In the genomic region with DNA sequence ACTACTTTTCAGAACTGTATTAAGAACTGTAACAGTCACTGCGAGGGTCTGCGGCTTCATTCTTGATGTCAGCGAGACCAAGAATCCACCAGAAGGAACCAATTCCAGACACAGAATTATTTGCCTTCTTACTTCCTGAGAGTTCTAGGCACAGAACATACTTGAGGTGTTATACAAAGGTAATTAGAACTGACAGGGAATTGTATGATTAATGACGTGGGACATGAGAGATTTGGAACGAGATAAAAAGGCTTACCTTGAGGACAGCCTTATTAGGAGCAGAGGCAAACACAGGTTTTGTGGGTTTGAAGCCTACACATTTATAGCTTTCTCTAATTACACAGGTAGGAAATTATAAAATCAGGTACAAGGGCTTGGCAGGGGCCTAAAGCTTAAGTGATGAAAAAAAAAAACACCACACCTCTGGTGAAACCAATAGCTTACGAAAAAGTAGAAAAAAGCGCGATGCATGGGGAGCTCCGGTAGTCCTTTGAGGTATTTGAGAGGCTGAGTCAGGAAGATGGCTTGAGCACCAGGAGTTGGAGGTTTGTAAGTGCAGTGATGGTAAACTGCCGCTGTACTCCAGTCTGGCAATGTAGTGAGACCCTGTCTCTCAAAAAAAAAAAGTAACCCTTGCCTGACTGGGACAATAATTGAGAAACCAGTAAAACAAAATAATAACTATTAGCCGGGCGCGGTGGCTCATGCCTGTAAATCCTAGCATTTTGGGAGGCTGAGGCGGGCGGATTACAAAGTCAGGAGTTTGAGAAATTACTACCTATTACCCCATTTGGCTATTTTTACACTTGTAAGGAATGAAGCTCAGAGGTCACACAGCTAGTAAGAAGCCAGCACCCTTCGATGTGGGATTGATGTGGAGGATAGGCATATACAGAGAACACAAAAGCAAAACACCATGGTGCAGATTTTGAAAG, we compare ENCODE assay signal across 8 cellular contexts. TPM values are rescaled to one million over a fixed set of nuclear protein-coding genes. Genes with fewer than 3 reads are reported as not detected.
DNase-seq lines count a peak whose midpoint lies in the region; ATAC-seq and TF ChIP-seq lines count a peak whose summit lies in the region.

No MANE protein-coding gene starts in this region.

- TF ChIP-seq CTCF in cardiac muscle cell (IDR thresholded peaks at IDR 0.05; ENCODE audit: low read depth, low read length) (no peak), WTC11 (IDR thresholded peaks at IDR 0.05) (no peak), foreskin fibroblast (IDR thresholded peaks at IDR 0.05; ENCODE audit: low read depth, low read length) (no peak), spleen (IDR thresholded peaks at IDR 0.05 in 8 of 11, conservative IDR thresholded peaks at IDR 0.05 in 3 of 11) (no peak)

- peaks cover 8% of the 10 kb centered on the region for H3K9me3 Mint-ChIP-seq in WTC11

- peaks cover 30% of the 10 kb centered on the region for H3K4me1 Mint-ChIP-seq in WTC11

- H3K27me3 ChIP-seq in cardiac muscle cell (no peaks in the 10 kb centered on the region), spleen (replicated peaks in 1 of 7) (no peaks in the 10 kb centered on the region)

- WGBS in spleen, 5 donors, result 82 to 85% (median 84%) methylated on average over 16 of the region's 16 CpGs

- TF ChIP-seq POLR2A in spleen (IDR thresholded peaks at IDR 0.05), result no peak

- peaks cover 26% of the 10 kb centered on the region for H3K36me3 Mint-ChIP-seq in WTC11

- POLR2A ChIA-PET in WTC11 (lab: Charles Lee), result interaction anchor here (0.6 to 2.6 kb wide), 6 partner anchors 62 to 342 kb away, joined by 3 to 12 read pairs (median 4); partner anchors contain the start of genes NUMB and RIOX1

- peak overlapping the region; percentile 78 for H3K4me3 Mint-ChIP-seq in WTC11

- ATAC-seq in WTC11 (no peak), HG03159 (IDR thresholded peaks at IDR 0.05; ENCODE audit: unreplicated experiment) (no peak)

- H3K27me3 Mint-ChIP-seq in WTC11 (ENCODE audit: low read depth), result peaks cover 13% of the 10 kb centered on the region

- H3K36me3 ChIP-seq in cardiac muscle cell, result no peaks in the 10 kb centered on the region
- peaks cover 0 to 11% (median 0%) of the 10 kb centered on the region in 6 donors for H3K36me3 ChIP-seq in spleen

- H3K27ac Mint-ChIP-seq in WTC11, result peak overlapping the region; percentile 38; the same call in 1 of the 2 replicates

- H3K27ac ChIP-seq in cardiac muscle cell, result peak overlapping the region; percentile 89
- peak overlapping the region; percentile 79 to 92 (median 86) for H3K27ac ChIP-seq in spleen

- DNase-seq in cardiac muscle cell (ENCODE audit: low read depth in 1 of 2, low spot score in 1 of 2), result peak; percentile 0 to 38
- no peak for DNase-seq in cardiac septum (ENCODE audit: low spot score)
- DNase-seq in WTC11 (ENCODE audit: low spot score), result no peak
- DNase-seq in foreskin fibroblast, result peak; percentile 23 to 56
- no peak for DNase-seq in spleen
- no peak for DNase-seq in GM19238 (ENCODE audit: insufficient read length, low spot score)
- no peak for DNase-seq in LoVo (ENCODE audit: low spot score)

- CTCF ChIA-PET in WTC11 (lab: Charles Lee), result interaction anchor here (0.5 to 4.5 kb wide), 13 partner anchors 10 to 480 kb away, joined by 3 to 79 read pairs (median 4); partner anchors contain the start of gene ACOT6

- H3K4me3 ChIP-seq in cardiac muscle cell (no peak overlapping the region), foreskin fibroblast (ENCODE audit: low read depth in 1 of 2, low read length in 2 of 2) (peak overlapping the region; percentile 64 to 77), spleen (peak overlapping the region; percentile 49 to 80 (median 63))

- H3K4me1 ChIP-seq in cardiac muscle cell (ENCODE audit: low read depth) (peaks cover 8% of the 10 kb centered on the region), spleen (peaks cover 7 to 49% (median 35%) of the 10 kb centered on the region in 6 donors)

- H3K9me3 ChIP-seq in cardiac muscle cell (ENCODE audit: low read depth) (no peaks in the 10 kb centered on the region), spleen (no peaks in the 10 kb centered on the region)

- intact Hi-C loops in cardiac septum (cut with DNase I), result loop anchor here (10.0 kb wide), 1 partner anchor 63 kb away; no protein-coding TSS in a partner anchor
- intact Hi-C loops in spleen (cut with DNase I; ENCODE audit: low total_unique reads), result no loop called here

TF ChIP-seq in WTC11, 78 proteins besides CTCF, POLR2A, EP300 and RAD21 (continues in another document):
- TF ChIP-seq MXD4 (CRISPR knock-in tag; IDR thresholded peaks at IDR 0.05; ENCODE audit: borderline replicate concordance) (no peak), ZNF263 (CRISPR knock-in tag; IDR thresholded peaks at IDR 0.05; ENCODE audit: low read depth) (no peak), ZNF416 (CRISPR knock-in tag; IDR thresholded peaks at IDR 0.05) (no peak), ESRRA (CRISPR knock-in tag; IDR thresholded peaks at IDR 0.05; ENCODE audit: borderline replicate concordance) (no peak), ATF6 (CRISPR knock-in tag; IDR thresholded peaks at IDR 0.05) (no peak), ZNF138 (CRISPR knock-in tag; conservative IDR thresholded peaks at IDR 0.05) (no peak), NFE2L1 (CRISPR knock-in tag; IDR thresholded peaks at IDR 0.05) (no peak), FOXP4 (CRISPR knock-in tag; IDR thresholded peaks at IDR 0.05) (no peak), MAX (CRISPR knock-in tag; IDR thresholded peaks at IDR 0.05) (no peak), ZNF232 (CRISPR knock-in tag; IDR thresholded peaks at IDR 0.05) (no peak)

RNA-seq across cellular contexts. Expression of gene ACOT2, which starts 0.8 kb away (rescaled TPM):
- total RNA-seq in cardiac muscle cell (84.0 and 92.4 TPM in 2 replicates), cardiac septum (98.7 TPM), WTC11 (2021) (10.5 to 13.7 TPM (median 11.0 TPM) in 3 replicates), spleen (10 to 100 TPM in 5 of 7 donors, 1 to 10 TPM in 2; 7.3 to 27.6 (median 16.2) TPM)
- polyA plus RNA-seq in cardiac muscle cell (67.1 and 84.3 TPM in 2 replicates), spleen (10 to 100 TPM; 10.0 to 21.8 (median 14.0) TPM)

RNA-seq across cellular contexts. Expression of gene HEATR4, which starts 9.5 kb away (rescaled TPM):
- total RNA-seq in cardiac muscle cell, result 0.14 and 0.21 TPM in 2 replicates
- polyA plus RNA-seq in cardiac muscle cell, result 1.3 and 1.8 TPM in 2 replicates
- 0.19 TPM for total RNA-seq in cardiac septum
- 0.25 to 0.63 TPM (median 0.46 TPM) in 3 replicates for total RNA-seq in WTC11 (2021)
- under 1 TPM in 2 of 7 donors, not detected in 5; 0.10 to 0.32 TPM for total RNA-seq in spleen
- polyA plus RNA-seq in spleen, result under 1 TPM in 2 of 3 donors, not detected in 1; 0.06 TPM

RNA-seq across cellular contexts. Expression of gene ACOT4, which starts 23.5 kb away (rescaled TPM):
- total RNA-seq in cardiac muscle cell, result 0.24 and 0.42 TPM in 2 replicates
- 0.32 and 0.61 TPM in 2 replicates for polyA plus RNA-seq in cardiac muscle cell
- total RNA-seq in cardiac septum, result 0.73 TPM
- total RNA-seq in WTC11 (2021), result 1.3 to 1.6 TPM (median 1.5 TPM) in 3 replicates
- total RNA-seq in spleen, result 1 to 10 TPM in 5 of 7 donors, under 1 TPM in 2; 0.63 to 2.8 (median 1.4) TPM
- 1 to 10 TPM in 2 of 3 donors, under 1 TPM in 1; 0.52 to 1.3 (median 1.3) TPM for polyA plus RNA-seq in spleen

RNA-seq across cellular contexts. Expression of gene ACOT1, which starts 31.3 kb away (rescaled TPM):
- 5.8 and 8.3 TPM in 2 replicates for total RNA-seq in cardiac muscle cell
- 7.1 and 8.7 TPM in 2 replicates for polyA plus RNA-seq in cardiac muscle cell
- 19.9 TPM for total RNA-seq in cardiac septum
- 3.0 to 4.6 TPM (median 4.6 TPM) in 3 replicates for total RNA-seq in WTC11 (2021)
- total RNA-seq in spleen, result 1 to 10 TPM in 4 of 7 donors, under 1 TPM in 3; 0.63 to 3.7 (median 2.1) TPM
- 1 to 10 TPM; 1.6 to 3.5 (median 3.3) TPM for polyA plus RNA-seq in spleen

RNA-seq across cellular contexts. Expression of gene ACOT6, which starts 44.1 kb away (rescaled TPM):
- total RNA-seq in cardiac muscle cell (0.18 and 0.45 TPM in 2 replicates), cardiac septum (not detected), WTC11 (2021) (0.13 to 0.37 TPM in 2 of 3 replicates, not detected in the other), spleen (not detected)
- polyA plus RNA-seq in cardiac muscle cell (0.59 TPM in 1 of 2 replicates, not detected in the other), spleen (not detected)

Comparison
In these comparisons a context has a peak if more than half of its experiments do, and no peak if none do; other contexts are left out.
1. DNase-seq: peak in cardiac muscle cell (2 of 2) and foreskin fibroblast (2 of 2); none in cardiac septum (single experiment), WTC11 (single experiment), spleen (single experiment), GM19238 (single experiment) and LoVo (single experiment).